In genomic region chr3:10500717-10501663, GRCh38 we compare ENCODE assay signal across 1 cellular context.
TF ChIP-seq lines count a peak whose summit lies in the region.

No MANE protein-coding gene starts in this region.

TF ChIP-seq in HepG2, 621 proteins besides CTCF, POLR2A, EP300 and RAD21 (continued from another document):
- TF ChIP-seq, protein P1, sequence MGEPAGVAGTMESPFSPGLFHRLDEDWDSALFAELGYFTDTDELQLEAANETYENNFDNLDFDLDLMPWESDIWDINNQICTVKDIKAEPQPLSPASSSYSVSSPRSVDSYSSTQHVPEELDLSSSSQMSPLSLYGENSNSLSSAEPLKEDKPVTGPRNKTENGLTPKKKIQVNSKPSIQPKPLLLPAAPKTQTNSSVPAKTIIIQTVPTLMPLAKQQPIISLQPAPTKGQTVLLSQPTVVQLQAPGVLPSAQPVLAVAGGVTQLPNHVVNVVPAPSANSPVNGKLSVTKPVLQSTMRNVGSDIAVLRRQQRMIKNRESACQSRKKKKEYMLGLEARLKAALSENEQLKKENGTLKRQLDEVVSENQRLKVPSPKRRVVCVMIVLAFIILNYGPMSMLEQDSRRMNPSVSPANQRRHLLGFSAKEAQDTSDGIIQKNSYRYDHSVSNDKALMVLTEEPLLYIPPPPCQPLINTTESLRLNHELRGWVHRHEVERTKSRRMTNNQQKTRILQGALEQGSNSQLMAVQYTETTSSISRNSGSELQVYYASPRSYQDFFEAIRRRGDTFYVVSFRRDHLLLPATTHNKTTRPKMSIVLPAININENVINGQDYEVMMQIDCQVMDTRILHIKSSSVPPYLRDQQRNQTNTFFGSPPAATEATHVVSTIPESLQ (CRISPR knock-in tag; conservative IDR thresholded peaks at IDR 0.05), result no peak
- TF ChIP-seq ZNF230 (CRISPR knock-in tag; IDR thresholded peaks at IDR 0.05) (no peak), HNRNPL (IDR thresholded peaks at IDR 0.05; ENCODE audit: low read depth, low read length) (no peak), ZFP36L1 (CRISPR knock-in tag; IDR thresholded peaks at IDR 0.05) (no peak), KDM4B (CRISPR knock-in tag; IDR thresholded peaks at IDR 0.05) (no peak), ARID4A (CRISPR knock-in tag; IDR thresholded peaks at IDR 0.05; ENCODE audit: borderline replicate concordance) (peak; percentile 15; the same call in 1 of the 2 replicates), XRCC5 (optimal IDR thresholded peaks at IDR 0.05; ENCODE audit: low read length) (no peak), DNMT1 (CRISPR knock-in tag; IDR thresholded peaks at IDR 0.05) (no peak), MLX (CRISPR knock-in tag; IDR thresholded peaks at IDR 0.05) (no peak)
- TF ChIP-seq, protein P2, sequence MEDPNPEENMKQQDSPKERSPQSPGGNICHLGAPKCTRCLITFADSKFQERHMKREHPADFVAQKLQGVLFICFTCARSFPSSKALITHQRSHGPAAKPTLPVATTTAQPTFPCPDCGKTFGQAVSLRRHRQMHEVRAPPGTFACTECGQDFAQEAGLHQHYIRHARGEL (CRISPR knock-in tag; IDR thresholded peaks at IDR 0.05), result no peak
